ENCODE assay signal across 19 cellular contexts in genomic region chr13:33665776-33666175, GRCh38.
A peak's percentile ranks its signal among the peaks of the same experiment; 100 is the strongest.
DNase-seq lines count a peak whose midpoint lies in the region; ATAC-seq, FAIRE-seq and TF ChIP-seq lines count a peak whose summit lies in the region.
"Had no signal": no experiment of that assay in that cellular context is flagged by ENCODE, and none has a peak within 500 bp of the region (broad histone marks: within the 10 kb centered on the region; RNA-seq: fewer than 3 reads in every experiment).

No MANE protein-coding gene starts in this region.

- no peak for ATAC-seq in activated T-cell treated with anti-CD3 and anti-CD28 coated beads, Interleukin-2, amount 50 U/mL, for 4 hours
- ATAC-seq: A549 had no signal

- H3K4me1 Mint-ChIP-seq in astrocyte (ENCODE audit: low read depth, unreplicated experiment), result no peaks in the 10 kb centered on the region
- H3K4me1 Mint-ChIP-seq in activated T-cell treated with anti-CD3 and anti-CD28 coated beads, Interleukin-2, amount 50 U/mL, for 4 hours (ENCODE audit: low read depth), result no peaks in the 10 kb centered on the region

- peaks cover 6% of the 10 kb centered on the region for H3K9me3 Mint-ChIP-seq in astrocyte (ENCODE audit: unreplicated experiment)
- H3K9me3 Mint-ChIP-seq in activated T-cell treated with anti-CD3 and anti-CD28 coated beads, Interleukin-2, amount 50 U/mL, for 4 hours, result no peaks in the 10 kb centered on the region

- H3K4me3 ChIP-seq in astrocyte (ENCODE audit: insufficient read depth, low read depth, low read length) (no peak overlapping the region), right atrium auricular region (no peak overlapping the region)
- H3K4me3 ChIP-seq: A549 had no signal

- TF ChIP-seq CTCF in astrocyte (IDR thresholded peaks at IDR 0.05; ENCODE audit: insufficient read depth, low read depth, low read length) (no peak), right atrium auricular region (IDR thresholded peaks at IDR 0.05) (no peak)

- H3K27me3 ChIP-seq in astrocyte (ENCODE audit: insufficient read depth, low read length) (no peaks in the 10 kb centered on the region), right atrium auricular region (no peaks in the 10 kb centered on the region)

- FAIRE-seq in astrocyte (lab: Jason Lieb, UNC), result no peak
- FAIRE-seq: A549, G401.6, GM12892 had no signal

- H3K9me3 ChIP-seq in astrocyte (ENCODE audit: insufficient read depth, low read depth, low read length), result no peaks in the 10 kb centered on the region
- H3K9me3 ChIP-seq in right atrium auricular region, result no peaks in the 10 kb centered on the region
- H3K9me3 ChIP-seq: A549 had no signal

- no peak overlapping the region for H3K27ac Mint-ChIP-seq in astrocyte (ENCODE audit: unreplicated experiment)
- H3K27ac Mint-ChIP-seq: CD4-positive, alpha-beta memory T cell had no signal

- no peaks in the 10 kb centered on the region for H3K36me3 Mint-ChIP-seq in astrocyte (ENCODE audit: low read depth, unreplicated experiment)
- no peaks in the 10 kb centered on the region for H3K36me3 Mint-ChIP-seq in activated T-cell treated with anti-CD3 and anti-CD28 coated beads, Interleukin-2, amount 50 U/mL, for 4 hours (ENCODE audit: insufficient read depth)
- H3K36me3 Mint-ChIP-seq: CD4-positive, alpha-beta memory T cell had no signal

- no peak overlapping the region for H3K4me3 Mint-ChIP-seq in astrocyte (ENCODE audit: unreplicated experiment)
- no peak overlapping the region for H3K4me3 Mint-ChIP-seq in activated T-cell treated with anti-CD3 and anti-CD28 coated beads, Interleukin-2, amount 50 U/mL, for 4 hours
- H3K4me3 Mint-ChIP-seq: CD4-positive, alpha-beta memory T cell had no signal

- H3K79me2 ChIP-seq in astrocyte (ENCODE audit: insufficient read depth, low read length), result no peaks in the 10 kb centered on the region

- no peak overlapping the region for H3K27ac ChIP-seq in astrocyte (ENCODE audit: low read depth, low read length)
- no peak overlapping the region for H3K27ac ChIP-seq in right atrium auricular region
- H3K27ac ChIP-seq: A549 had no signal

- peak overlapping the region; percentile 41 for H2AFZ ChIP-seq in astrocyte (ENCODE audit: low read depth, low read length)

- H3K4me1 ChIP-seq in astrocyte (ENCODE audit: insufficient read depth, low read length), result no peaks in the 10 kb centered on the region
- no peaks in the 10 kb centered on the region for H3K4me1 ChIP-seq in right atrium auricular region
- H3K4me1 ChIP-seq: A549 had no signal

- no peak overlapping the region for H3K9ac ChIP-seq in astrocyte (ENCODE audit: low read length)

- DNase-seq in astrocyte (ENCODE audit: low read depth) (no peak), myocyte (ENCODE audit: low read depth) (peak; percentile 59), retina (peak; percentile 75), right atrium auricular region (ENCODE audit: low spot score) (no peak), hippocampal formation (lab: John Stamatoyannopoulos, UW) (no peak)
- no peak for DNase-seq in activated T-cell treated with anti-CD3 and anti-CD28 coated beads, Interleukin-2, amount 50 U/mL, for 4 hours
- DNase-seq: 8988T; ACHN; C1 segment of cervical spinal cord; Calu3; CD4-positive, alpha-beta memory T cell; COR-L47; DND-41; GOT3; H7; HCEC 1CT had no signal

- no peaks in the 10 kb centered on the region for H3K27me3 Mint-ChIP-seq in astrocyte (ENCODE audit: low read depth, unreplicated experiment)
- no peaks in the 10 kb centered on the region for H3K27me3 Mint-ChIP-seq in activated T-cell treated with anti-CD3 and anti-CD28 coated beads, Interleukin-2, amount 50 U/mL, for 4 hours (ENCODE audit: low read depth)
- H3K27me3 Mint-ChIP-seq: CD4-positive, alpha-beta memory T cell had no signal

- no peaks in the 10 kb centered on the region for H4K20me1 ChIP-seq in astrocyte (ENCODE audit: insufficient read depth, low read length)

- no peak overlapping the region for H3K4me2 ChIP-seq in astrocyte (ENCODE audit: low read length)
- H3K4me2 ChIP-seq: A549 had no signal

- H3K36me3 ChIP-seq in astrocyte (ENCODE audit: insufficient read depth, low read length), result no peaks in the 10 kb centered on the region
- H3K36me3 ChIP-seq in right atrium auricular region, result no peaks in the 10 kb centered on the region

Comparison
In these comparisons a context has a peak if more than half of its experiments do, and no peak if none do; other contexts are left out.
1. DNase-seq: peak in myocyte (single experiment) and retina (single experiment); none in astrocyte (single experiment), right atrium auricular region (single experiment), hippocampal formation (0 of 2) and activated T-cell treated with anti-CD3 and anti-CD28 coated beads, Interleukin-2, amount 50 U/mL, for 4 hours (single experiment).